In the genomic region with DNA sequence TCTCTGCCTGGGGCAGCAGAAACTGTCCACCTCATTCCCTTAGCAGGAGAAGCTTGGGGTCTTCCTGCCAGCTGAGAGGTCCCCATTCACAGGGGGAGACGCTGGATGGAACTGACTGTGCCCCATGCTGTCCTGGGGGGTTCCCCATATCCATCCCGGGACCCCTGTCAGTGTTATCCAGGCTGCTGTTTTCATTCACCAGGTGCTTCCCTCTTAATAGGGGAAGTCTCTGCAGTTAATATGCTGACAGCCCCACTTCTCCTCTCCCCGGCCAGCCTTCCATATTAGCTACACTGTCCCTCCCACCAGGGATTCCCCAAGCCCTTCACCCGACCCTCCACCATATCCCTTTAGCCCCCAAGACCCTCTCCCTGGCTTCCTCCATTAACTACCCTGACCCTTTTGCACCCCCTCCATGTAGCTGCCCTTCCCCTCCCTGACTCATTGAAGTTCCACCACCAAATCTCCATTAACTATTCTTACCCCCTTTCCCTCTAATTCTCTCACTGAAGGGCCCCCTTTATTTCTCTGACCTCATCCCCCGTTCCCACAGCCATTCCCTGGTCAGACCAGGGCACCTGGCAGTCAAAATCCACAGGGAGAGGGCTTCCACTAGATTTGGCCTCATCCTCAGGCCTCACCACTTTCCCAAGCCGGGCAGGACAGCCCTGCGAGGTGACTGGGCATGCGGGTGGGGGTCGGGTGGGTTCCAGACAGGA, we compare ENCODE assay signal across 1 cellular context.
TF ChIP-seq lines count a peak whose summit lies in the region.

No MANE protein-coding gene starts in this region.

TF ChIP-seq in GM23338, 12 proteins besides CTCF, POLR2A, EP300 and RAD21:
- TF ChIP-seq, protein P1, sequence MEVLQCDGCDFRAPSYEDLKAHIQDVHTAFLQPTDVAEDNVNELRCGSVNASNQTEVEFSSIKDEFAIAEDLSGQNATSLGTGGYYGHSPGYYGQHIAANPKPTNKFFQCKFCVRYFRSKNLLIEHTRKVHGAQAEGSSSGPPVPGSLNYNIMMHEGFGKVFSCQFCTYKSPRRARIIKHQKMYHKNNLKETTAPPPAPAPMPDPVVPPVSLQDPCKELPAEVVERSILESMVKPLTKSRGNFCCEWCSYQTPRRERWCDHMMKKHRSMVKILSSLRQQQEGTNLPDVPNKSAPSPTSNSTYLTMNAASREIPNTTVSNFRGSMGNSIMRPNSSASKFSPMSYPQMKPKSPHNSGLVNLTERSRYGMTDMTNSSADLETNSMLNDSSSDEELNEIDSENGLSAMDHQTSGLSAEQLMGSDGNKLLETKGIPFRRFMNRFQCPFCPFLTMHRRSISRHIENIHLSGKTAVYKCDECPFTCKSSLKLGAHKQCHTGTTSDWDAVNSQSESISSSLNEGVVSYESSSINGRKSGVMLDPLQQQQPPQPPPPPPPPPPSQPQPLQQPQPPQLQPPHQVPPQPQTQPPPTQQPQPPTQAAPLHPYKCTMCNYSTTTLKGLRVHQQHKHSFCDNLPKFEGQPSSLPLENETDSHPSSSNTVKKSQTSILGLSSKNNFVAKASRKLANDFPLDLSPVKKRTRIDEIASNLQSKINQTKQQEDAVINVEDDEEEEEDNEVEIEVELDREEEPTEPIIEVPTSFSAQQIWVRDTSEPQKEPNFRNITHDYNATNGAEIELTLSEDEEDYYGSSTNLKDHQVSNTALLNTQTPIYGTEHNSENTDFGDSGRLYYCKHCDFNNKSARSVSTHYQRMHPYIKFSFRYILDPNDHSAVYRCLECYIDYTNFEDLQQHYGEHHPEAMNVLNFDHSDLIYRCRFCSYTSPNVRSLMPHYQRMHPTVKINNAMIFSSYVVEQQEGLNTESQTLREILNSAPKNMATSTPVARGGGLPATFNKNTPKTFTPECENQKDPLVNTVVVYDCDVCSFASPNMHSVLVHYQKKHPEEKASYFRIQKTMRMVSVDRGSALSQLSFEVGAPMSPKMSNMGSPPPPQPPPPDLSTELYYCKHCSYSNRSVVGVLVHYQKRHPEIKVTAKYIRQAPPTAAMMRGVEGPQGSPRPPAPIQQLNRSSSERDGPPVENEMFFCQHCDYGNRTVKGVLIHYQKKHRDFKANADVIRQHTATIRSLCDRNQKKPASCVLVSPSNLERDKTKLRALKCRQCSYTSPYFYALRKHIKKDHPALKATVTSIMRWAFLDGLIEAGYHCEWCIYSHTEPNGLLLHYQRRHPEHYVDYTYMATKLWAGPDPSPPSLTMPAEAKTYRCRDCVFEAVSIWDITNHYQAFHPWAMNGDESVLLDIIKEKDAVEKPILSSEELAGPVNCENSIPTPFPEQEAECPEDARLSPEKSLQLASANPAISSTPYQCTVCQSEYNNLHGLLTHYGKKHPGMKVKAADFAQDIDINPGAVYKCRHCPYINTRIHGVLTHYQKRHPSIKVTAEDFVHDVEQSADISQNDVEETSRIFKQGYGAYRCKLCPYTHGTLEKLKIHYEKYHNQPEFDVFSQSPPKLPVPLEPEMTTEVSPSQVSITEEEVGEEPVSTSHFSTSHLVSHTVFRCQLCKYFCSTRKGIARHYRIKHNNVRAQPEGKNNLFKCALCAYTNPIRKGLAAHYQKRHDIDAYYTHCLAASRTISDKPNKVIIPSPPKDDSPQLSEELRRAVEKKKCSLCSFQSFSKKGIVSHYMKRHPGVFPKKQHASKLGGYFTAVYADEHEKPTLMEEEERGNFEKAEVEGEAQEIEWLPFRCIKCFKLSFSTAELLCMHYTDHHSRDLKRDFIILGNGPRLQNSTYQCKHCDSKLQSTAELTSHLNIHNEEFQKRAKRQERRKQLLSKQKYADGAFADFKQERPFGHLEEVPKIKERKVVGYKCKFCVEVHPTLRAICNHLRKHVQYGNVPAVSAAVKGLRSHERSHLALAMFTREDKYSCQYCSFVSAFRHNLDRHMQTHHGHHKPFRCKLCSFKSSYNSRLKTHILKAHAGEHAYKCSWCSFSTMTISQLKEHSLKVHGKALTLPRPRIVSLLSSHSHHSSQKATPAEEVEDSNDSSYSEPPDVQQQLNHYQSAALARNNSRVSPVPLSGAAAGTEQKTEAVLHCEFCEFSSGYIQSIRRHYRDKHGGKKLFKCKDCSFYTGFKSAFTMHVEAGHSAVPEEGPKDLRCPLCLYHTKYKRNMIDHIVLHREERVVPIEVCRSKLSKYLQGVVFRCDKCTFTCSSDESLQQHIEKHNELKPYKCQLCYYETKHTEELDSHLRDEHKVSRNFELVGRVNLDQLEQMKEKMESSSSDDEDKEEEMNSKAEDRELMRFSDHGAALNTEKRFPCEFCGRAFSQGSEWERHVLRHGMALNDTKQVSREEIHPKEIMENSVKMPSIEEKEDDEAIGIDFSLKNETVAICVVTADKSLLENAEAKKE (CRISPR knock-in tag; IDR thresholded peaks at IDR 0.05): no peak
- TF ChIP-seq POLR2AphosphoS5 (IDR thresholded peaks at IDR 0.05; ENCODE audit: low read depth) (no peak), CREB1 (CRISPR knock-in tag; IDR thresholded peaks at IDR 0.05; ENCODE audit: low read depth) (no peak), ZNF331 (CRISPR knock-in tag; IDR thresholded peaks at IDR 0.05; ENCODE audit: low read depth) (no peak), NANOG (IDR thresholded peaks at IDR 0.05; ENCODE audit: borderline replicate concordance) (no peak), EZH2 (IDR thresholded peaks at IDR 0.05; ENCODE audit: low read depth, unreplicated experiment) (no peak)
TF ChIP-seq in GM23338: peak in this region for 0.
